ENCODE assay signal across 1 cellular context in genomic region chr1:200464784-200465400, GRCh38.
TF ChIP-seq lines count a peak whose summit lies in the region.

No MANE protein-coding gene starts in this region.

TF ChIP-seq in K562, 482 proteins besides CTCF, POLR2A, EP300 and RAD21:
- TF ChIP-seq COPS2 (conservative IDR thresholded peaks at IDR 0.05) = no peak
- TF ChIP-seq SPI1 (IDR thresholded peaks at IDR 0.05; ENCODE audit: borderline replicate concordance, low read depth, low read length) = peak; percentile 52; the same call in 1 of the 2 replicates
- TF ChIP-seq ELF4 (CRISPR knock-in tag; IDR thresholded peaks at IDR 0.05) = no peak
- no peak for TF ChIP-seq ZNF589 (CRISPR knock-in tag; IDR thresholded peaks at IDR 0.05; ENCODE audit: low read depth)
- TF ChIP-seq NCOA6 (IDR thresholded peaks at IDR 0.05) = no peak
- TF ChIP-seq MAFG (tag; conservative IDR thresholded peaks at IDR 0.05) = peak; percentile 51
- peak; percentile 58 for TF ChIP-seq ZNF316 (IDR thresholded peaks at IDR 0.05)
- TF ChIP-seq C11orf30 (IDR thresholded peaks at IDR 0.05; ENCODE audit: low read depth) = peak; percentile 56
- no peak for TF ChIP-seq ZBTB9 (CRISPR knock-in tag; IDR thresholded peaks at IDR 0.05)
- no peak for TF ChIP-seq ZNF407 (IDR thresholded peaks at IDR 0.05; ENCODE audit: low read depth)
- TF ChIP-seq SMARCB1 (IDR thresholded peaks at IDR 0.05; ENCODE audit: insufficient read length, low read depth) = no peak
- TF ChIP-seq SMARCE1 (IDR thresholded peaks at IDR 0.05) = no peak
- TF ChIP-seq TAL1 (IDR thresholded peaks at IDR 0.05) = 0 out of 2 replicates have a peak, but pooled peaks have one; percentile 8
- TF ChIP-seq HMG20B (CRISPR knock-in tag; IDR thresholded peaks at IDR 0.05) = no peak
- TF ChIP-seq TAF9B (IDR thresholded peaks at IDR 0.05; ENCODE audit: partially characterized antibody) = no peak
- TF ChIP-seq CXXC5 (CRISPR knock-in tag; IDR thresholded peaks at IDR 0.05) = no peak
- no peak for TF ChIP-seq SRF (CRISPR knock-in tag; IDR thresholded peaks at IDR 0.05)
- TF ChIP-seq ZNF253 (CRISPR knock-in tag; conservative IDR thresholded peaks at IDR 0.05) = no peak
